ENCODE assay signal across 7 cellular contexts in the genomic region with DNA sequence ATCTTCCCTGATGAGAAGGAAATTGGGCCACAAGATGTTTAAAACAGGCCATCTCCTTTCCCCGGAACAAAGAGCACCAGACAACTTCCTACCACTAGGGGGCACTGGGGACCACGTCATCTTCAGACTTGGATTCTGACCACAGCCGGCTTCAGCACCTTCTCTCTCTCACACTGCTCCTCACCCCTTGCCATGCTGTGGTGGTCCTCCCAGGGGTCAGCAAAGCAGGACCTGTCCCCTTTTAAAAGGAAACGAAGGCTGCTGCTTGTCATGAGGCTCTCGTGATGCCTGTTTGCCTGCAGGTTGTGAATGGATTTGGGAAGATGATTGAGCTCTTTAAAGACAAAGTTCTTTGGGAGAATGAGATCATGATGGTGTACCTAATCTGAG. TPM values are rescaled to one million over a fixed set of nuclear protein-coding genes. Genes with fewer than 3 reads are reported as not detected.
DNase-seq lines count a peak whose midpoint lies in the region; ATAC-seq, FAIRE-seq and TF ChIP-seq lines count a peak whose summit lies in the region.

No MANE protein-coding gene starts in this region.

- no peaks in the 10 kb centered on the region for H3K4me1 ChIP-seq in ectodermal cell (ENCODE audit: control insufficient read depth, insufficient read depth, low read length)

- no peaks in the 10 kb centered on the region for H3K9me3 ChIP-seq in ectodermal cell (ENCODE audit: control insufficient read depth, low read length)

- 15 to 17% methylated on average over 5 of the region's 5 CpGs for WGBS in ectodermal cell, 2 experiments

- peak; percentile 61 for DNase-seq in GM12891 (ENCODE audit: insufficient read length, low spot score)
- peak; percentile 57 for DNase-seq in NCI-H748 (lab: John Stamatoyannopoulos, UW; ENCODE audit: unreplicated experiment)
- peak; percentile 83 to 88 for DNase-seq in activated CD4-positive, alpha-beta T cell treated with anti-CD3 and anti-CD28 coated beads, Interleukin-2, amount 50 U/mL, for 48 hours
- peak; percentile 80 to 81 for DNase-seq in lung microvascular endothelial cell (ENCODE audit: low read depth in 2 of 2)
- DNase-seq in stimulated activated CD4-positive, alpha-beta T cell treated with anti-CD3 and anti-CD28 coated beads, TNF-alpha, amount 100 ng/mL, for 48 hours (ENCODE audit: low read depth in 3 of 3), result peak; percentile 56 to 81 (median 72)

- H3K27me3 ChIP-seq in ectodermal cell (ENCODE audit: control insufficient read depth, insufficient read depth, low read length, poor library complexity, severe bottlenecking), result no peaks in the 10 kb centered on the region

- H3K4me3 ChIP-seq in ectodermal cell (ENCODE audit: insufficient read depth, low read depth, low read length), result no peak overlapping the region

- FAIRE-seq in GM12891 (lab: Jason Lieb, UNC), result peak; percentile 89

- no peak for TF ChIP-seq POLR2A in GM12891 (IDR thresholded peaks at IDR 0.05; ENCODE audit: low read depth, low read length)

- H3K36me3 ChIP-seq in ectodermal cell (ENCODE audit: control insufficient read depth, insufficient read depth, low read length), result peaks cover 23% of the 10 kb centered on the region

- peak; percentile 62 for ATAC-seq in HG03135 (IDR thresholded peaks at IDR 0.05; ENCODE audit: unreplicated experiment)

- peak overlapping the region; percentile 55 for H3K27ac ChIP-seq in ectodermal cell (ENCODE audit: insufficient read depth, low read depth, low read length, poor library complexity, severe bottlenecking)

TF ChIP-seq in GM12891, 5 proteins besides CTCF, POLR2A, EP300 and RAD21:
- TF ChIP-seq SPI1 (IDR thresholded peaks at IDR 0.05; ENCODE audit: low read depth, low read length) (no peak), POU2F2 (IDR thresholded peaks at IDR 0.05; ENCODE audit: low read depth, low read length) (no peak), PAX5 (IDR thresholded peaks at IDR 0.05; ENCODE audit: insufficient read depth, low read length, severe bottlenecking) (no peak), POLR2AphosphoS5 (IDR thresholded peaks at IDR 0.05; ENCODE audit: low read depth, low read length) (no peak), TAF1 (IDR thresholded peaks at IDR 0.05; ENCODE audit: low read depth, low read length) (no peak)

RNA-seq across cellular contexts. Expression of a gene that starts 16.2 kb away (rescaled TPM):
- polyA plus RNA-seq in GM12891 (2012; ENCODE audit: low read depth, missing spikeins), result 20.5 TPM
- polyA plus RNA-seq in ectodermal cell (2013, experiment 1 of 4), result 28.5 TPM
- 28.9 TPM for polyA plus RNA-seq in ectodermal cell (2013, experiment 2 of 4)
- polyA plus RNA-seq in ectodermal cell (2013, experiment 3 of 4), result 17.2 TPM
- 23.1 TPM for polyA plus RNA-seq in ectodermal cell (2013, experiment 4 of 4)
- 9.4 and 11.3 TPM in 2 replicates for total RNA-seq in lung microvascular endothelial cell

RNA-seq across cellular contexts. Expression of a gene that starts 47.0 kb away (rescaled TPM):
- 47.7 TPM for polyA plus RNA-seq in GM12891 (2012; ENCODE audit: low read depth, missing spikeins)
- polyA plus RNA-seq in ectodermal cell (2013, experiment 1 of 4), result 17.3 TPM
- 16.2 TPM for polyA plus RNA-seq in ectodermal cell (2013, experiment 2 of 4)
- 13.9 TPM for polyA plus RNA-seq in ectodermal cell (2013, experiment 3 of 4)
- polyA plus RNA-seq in ectodermal cell (2013, experiment 4 of 4), result 14.6 TPM
- total RNA-seq in lung microvascular endothelial cell, result 0.99 and 1.5 TPM in 2 replicates
